Comparison of ENCODE assay signal across 18 cellular contexts in the genomic region with DNA sequence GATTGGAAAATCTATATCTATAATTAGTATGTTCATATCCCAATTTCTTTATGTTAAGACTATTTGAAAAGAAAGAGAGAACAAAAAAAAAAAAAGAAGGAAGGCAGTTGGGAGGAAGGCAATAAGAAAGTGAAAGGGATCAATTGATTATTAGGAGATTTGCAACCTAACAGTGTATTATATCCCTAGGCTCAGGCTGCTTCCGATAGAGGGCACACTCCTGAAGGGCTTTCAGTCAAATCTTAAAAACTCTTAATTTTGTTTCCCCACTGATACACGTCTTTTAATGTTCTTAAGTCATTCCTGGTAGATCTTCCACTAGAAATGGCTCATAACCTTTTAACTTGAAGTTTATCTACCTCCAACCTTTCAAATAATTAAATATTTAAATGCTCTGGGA.
A peak's percentile ranks its signal among the peaks of the same experiment; 100 is the strongest.
DNase-seq lines count a peak whose midpoint lies in the region; ATAC-seq and TF ChIP-seq lines count a peak whose summit lies in the region.
"Had no signal": no experiment of that assay in that cellular context is flagged by ENCODE, and none has a peak within 500 bp of the region (broad histone marks: within the 10 kb centered on the region; RNA-seq: fewer than 3 reads in every experiment).

No MANE protein-coding gene starts in this region.

- H3K9ac ChIP-seq in PC-3 (ENCODE audit: low read length): no peak overlapping the region
- H3K9ac ChIP-seq in iPS-20b (ENCODE audit: low read depth, low read length): no peak overlapping the region

- ATAC-seq in PC-3 (no peak), upper lobe of right lung (no peak)
- ATAC-seq in activated CD4-positive, alpha-beta T cell treated with anti-CD3 and anti-CD28 coated beads for 36 hours: no peak
- ATAC-seq: Panc1, Right ventricle myocardium inferior had no signal

- H3K27ac ChIP-seq in PC-3 (ENCODE audit: low read length) (no peak overlapping the region), iPS-20b (ENCODE audit: low read length) (no peak overlapping the region), upper lobe of right lung (no peak overlapping the region)

- peak; percentile 14 for TF ChIP-seq CTCF in GM13977 (IDR thresholded peaks at IDR 0.05; ENCODE audit: extremely low read depth, insufficient read depth, missing control alignments)
- TF ChIP-seq CTCF in PC-3 (conservative IDR thresholded peaks at IDR 0.05; ENCODE audit: low read depth, low read length): peak; percentile 58
- TF ChIP-seq CTCF in upper lobe of right lung (IDR thresholded peaks at IDR 0.05): peak; percentile 11

- H3K27me3 Mint-ChIP-seq in activated CD4-positive, alpha-beta T cell treated with anti-CD3 and anti-CD28 coated beads for 36 hours: no peaks in the 10 kb centered on the region
- H3K27me3 Mint-ChIP-seq: B cell had no signal

- CTCF ChIA-PET in PC-3 (lab: Charles Lee): no interaction called here
- CTCF ChIA-PET in activated CD4-positive, alpha-beta T cell treated with anti-CD3 and anti-CD28 coated beads for 36 hours (lab: Charles Lee): no interaction called here

- H3K9me2 ChIP-seq in PC-3 (replicated peaks; ENCODE audit: low read length): no peaks in the 10 kb centered on the region

- no peaks in the 10 kb centered on the region for H3K4me1 Mint-ChIP-seq in activated CD4-positive, alpha-beta T cell treated with anti-CD3 and anti-CD28 coated beads for 36 hours
- H3K4me1 Mint-ChIP-seq: B cell; CD4-positive, alpha-beta memory T cell had no signal

- H3K4me3 Mint-ChIP-seq in activated CD4-positive, alpha-beta T cell treated with anti-CD3 and anti-CD28 coated beads for 36 hours: no peak overlapping the region
- H3K4me3 Mint-ChIP-seq: B cell; CD4-positive, alpha-beta memory T cell had no signal

- H3K4me1 ChIP-seq in PC-3 (ENCODE audit: insufficient read depth, low read length) (no peaks in the 10 kb centered on the region), iPS-20b (ENCODE audit: insufficient read depth, low read length) (peaks cover 26% of the 10 kb centered on the region; the same call in 1 of the 2 replicates), upper lobe of right lung (no peaks in the 10 kb centered on the region)

- no peak for DNase-seq in GM13977 (ENCODE audit: low spot score)
- DNase-seq in PC-3: peak; percentile 8
- no peak for DNase-seq in upper lobe of right lung
- no peak for DNase-seq in activated CD4-positive, alpha-beta T cell treated with anti-CD3 and anti-CD28 coated beads for 4 hours
- DNase-seq in activated CD4-positive, alpha-beta T cell treated with anti-CD3 and anti-CD28 coated beads for 48 hours: no peak
- no peak for DNase-seq in activated CD4-positive, alpha-beta T cell treated with anti-CD3 and anti-CD28 coated beads for 36 hours
- DNase-seq: Calu3; CD4-positive, alpha-beta memory T cell; IMR-90; Karpas-422; MM.1S; NCI-H1105; NCI-H1694; NCI-H524 had no signal

- H3K4me2 ChIP-seq in PC-3 (ENCODE audit: low read length): no peak overlapping the region

- no peaks in the 10 kb centered on the region for H3F3A ChIP-seq in PC-3 (ENCODE audit: low read length, unreplicated experiment)

- H3K9me3 ChIP-seq in PC-3 (ENCODE audit: low read length) (no peaks in the 10 kb centered on the region), iPS-20b (ENCODE audit: insufficient read depth, low read depth, low read length) (no peaks in the 10 kb centered on the region; the same call in 1 of the 2 replicates), upper lobe of right lung (no peaks in the 10 kb centered on the region)

- H3K27ac Mint-ChIP-seq in activated CD4-positive, alpha-beta T cell treated with anti-CD3 and anti-CD28 coated beads for 36 hours: no peak overlapping the region
- H3K27ac Mint-ChIP-seq: B cell; CD4-positive, alpha-beta memory T cell had no signal

- intact Hi-C loops in PC-3 (cut with micrococcal nuclease) (no loop called here), upper lobe of right lung (cut with DNase I) (no loop called here)
- intact Hi-C loops in activated CD4-positive, alpha-beta T cell treated with anti-CD3 and anti-CD28 coated beads for 36 hours (cut with DNase I, micrococcal nuclease): no loop called here

- H3K79me2 ChIP-seq in PC-3 (ENCODE audit: low read length): no peaks in the 10 kb centered on the region

- BruUV-seq in PC-3 (replicated peaks; lab: Mats Ljungman, UMichigan): no TSS peak

- H3K36me3 Mint-ChIP-seq in activated CD4-positive, alpha-beta T cell treated with anti-CD3 and anti-CD28 coated beads for 36 hours (ENCODE audit: low read depth): no peaks in the 10 kb centered on the region
- H3K36me3 Mint-ChIP-seq: CD4-positive, alpha-beta memory T cell had no signal

- POLR2A ChIA-PET in PC-3 (lab: Charles Lee; ENCODE audit: unreplicated experiment): no interaction called here
- POLR2A ChIA-PET in activated CD4-positive, alpha-beta T cell treated with anti-CD3 and anti-CD28 coated beads for 36 hours (lab: Charles Lee): interaction anchor here (0.5 kb wide), 1 partner anchor 1945 kb away, joined by 3 read pairs; no protein-coding TSS in a partner anchor

- in situ Hi-C loops in GM13977 (cut with MboI; ENCODE audit: low pct_unique_long_range_greater_than_20kb, low sequenced_read_pairs, unreplicated experiment): no loop called here

- no peaks in the 10 kb centered on the region for H4K20me1 ChIP-seq in PC-3 (ENCODE audit: low read length)

- no peak overlapping the region for H3K4me3 ChIP-seq in PC-3 (ENCODE audit: low read length)
- peak overlapping the region; percentile 41; the same call in 1 of the 2 replicates for H3K4me3 ChIP-seq in iPS-20b (ENCODE audit: low read length)
- H3K4me3 ChIP-seq in upper lobe of right lung: no peak overlapping the region

- H3K36me3 ChIP-seq in PC-3 (ENCODE audit: low read depth, low read length) (no peaks in the 10 kb centered on the region), iPS-20b (ENCODE audit: insufficient read depth, low read depth, low read length) (no peaks in the 10 kb centered on the region), upper lobe of right lung (no peaks in the 10 kb centered on the region)

- H3K27me3 ChIP-seq in PC-3 (ENCODE audit: low read length): peaks cover 17% of the 10 kb centered on the region
- no peaks in the 10 kb centered on the region for H3K27me3 ChIP-seq in iPS-20b (ENCODE audit: insufficient read depth, low read length)
- H3K27me3 ChIP-seq in upper lobe of right lung: no peaks in the 10 kb centered on the region

- no peaks in the 10 kb centered on the region for H3K9me3 Mint-ChIP-seq in activated CD4-positive, alpha-beta T cell treated with anti-CD3 and anti-CD28 coated beads for 36 hours (ENCODE audit: low read depth)

- H2AFZ ChIP-seq in PC-3 (ENCODE audit: low read length): no peak overlapping the region
